Comparison of ENCODE assay signal across 4 cellular contexts in the genomic region with DNA sequence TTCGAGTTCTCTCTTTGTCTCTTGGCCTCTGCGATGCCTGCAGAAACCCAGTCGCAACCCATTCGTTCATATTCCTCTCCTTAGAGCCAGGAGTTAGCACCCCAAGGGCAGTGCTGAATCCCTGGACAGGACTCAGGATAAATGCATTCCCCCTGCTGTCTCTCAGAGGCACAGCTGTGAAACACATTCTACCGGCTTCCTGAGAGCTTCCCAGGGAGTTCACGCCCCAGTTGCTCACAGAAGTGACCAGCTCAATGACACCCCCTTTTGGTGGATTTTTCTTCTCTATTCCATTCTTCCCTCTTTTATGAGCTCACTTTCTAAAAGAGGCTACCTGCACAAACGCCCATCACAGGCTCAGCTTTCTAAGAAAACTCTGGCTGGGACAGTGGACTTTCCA. TPM values are rescaled to one million over a fixed set of nuclear protein-coding genes. Genes with fewer than 3 reads are reported as not detected.
"Had no signal": no experiment of that assay in that cellular context is flagged by ENCODE, and none has a peak within 500 bp of the region (broad histone marks: within the 10 kb centered on the region; RNA-seq: fewer than 3 reads in every experiment).

No MANE protein-coding gene starts in this region.

RNA-seq across cellular contexts. Expression of gene CNTNAP3B, which starts 8.2 kb away (rescaled TPM):
- total RNA-seq: activated CD8-positive, alpha-beta memory T cell treated with anti-CD3 and anti-CD28 coated beads for 36 hours; activated T-helper 2 cell treated with anti-CD3 and anti-CD28 coated beads, Interferon-gamma antibody, Interleukin-2, Interleukin-4, amounts not matched to agents 10 μg/mL and 5 μg/mL and 100 μg/mL, durations not matched to agents 14 hours and 24 hours and 36 hours; natural killer cell treated with Interleukin-12 subunit alpha and Interleukin-12 subunit beta and Interleukin-15 and Interleukin-18, amount 100 ng/mL, for 72 hours; T-helper 1 cell treated with Interleukin-12 subunit alpha and Interleukin-12 subunit beta and Interleukin-4 antibody, amounts not matched to agents 30 ng/mL and 1 ng/mL, for 36 hours had no signal
